In the genomic region with DNA sequence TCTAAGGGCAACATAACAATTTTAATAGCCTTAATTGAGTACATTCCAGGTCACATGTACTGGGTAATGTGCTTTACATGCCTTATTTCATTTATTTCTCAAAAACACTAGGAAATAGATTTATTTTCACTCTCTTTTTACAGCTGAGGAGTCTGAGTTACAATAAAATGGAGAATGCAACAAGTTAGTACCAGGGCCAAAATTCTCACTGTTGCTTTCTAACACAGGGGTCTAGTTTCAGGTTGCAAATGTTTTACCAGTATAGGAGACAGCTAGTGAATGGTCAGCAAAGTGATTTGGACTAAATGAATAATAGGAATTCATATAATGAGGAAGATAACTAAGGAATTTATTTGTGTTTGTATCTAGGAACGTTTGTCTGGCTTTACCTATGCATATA, we compare ENCODE assay signal across 26 cellular contexts.
"Had no signal": no experiment of that assay in that cellular context is flagged by ENCODE, and none has a peak within 500 bp of the region (broad histone marks: within the 10 kb centered on the region; RNA-seq: fewer than 3 reads in every experiment).

No MANE protein-coding gene starts in this region.

- H3K4me3 ChIP-seq: left ventricle myocardium inferior, lung, mucosa of descending colon, pancreas, prostate gland, skin epidermis, suprapubic skin, thoracic aorta, tibial artery, uterus had no signal

- H3K4me1 ChIP-seq: left ventricle myocardium inferior, prostate gland, suprapubic skin, tibial artery, uterus had no signal

- H3K27me3 Mint-ChIP-seq: naive thymus-derived CD4-positive, alpha-beta T cell; natural killer cell treated with Interleukin-12 subunit alpha and Interleukin-12 subunit beta and Interleukin-15 and Interleukin-18, amount 100 ng/mL, for 72 hours; stimulated activated naive CD8-positive, alpha-beta T cell treated with anti-CD3 and anti-CD28 coated beads, Interleukin-15, Interleukin-2, amounts not matched to agents 100 ng/mL and 50 ng/mL, for 24 hours; type B pancreatic cell had no signal

- DNase-seq: hypothalamus; islet precursor cell; left ventricle myocardium inferior; mesendoderm; midbrain; mucosa of descending colon; naive thymus-derived CD4-positive, alpha-beta T cell; pancreas; posterior cingulate gyrus; retina; right cardiac atrium; stimulated activated CD4-positive, alpha-beta T cell treated with anti-CD3 and anti-CD28 coated beads, Interleukin-12 subunit alpha, Interleukin-12 subunit beta, amount 100 ng/mL, for 4 hours; stimulated activated CD4-positive, alpha-beta T cell treated with anti-CD3 and anti-CD28 coated beads, Interleukin-15, amount 100 ng/mL, for 24 hours; stimulated activated CD4-positive, alpha-beta T cell treated with anti-CD3 and anti-CD28 coated beads, Interleukin-2, amount 100 ng/mL, for 24 hours; stimulated activated CD4-positive, alpha-beta T cell treated with anti-CD3 and anti-CD28 coated beads, Interleukin-4, amount 100 ng/mL, for 1 hour; stimulated activated naive CD4-positive, alpha-beta T cell; tibial artery; uterus had no signal

- H3K9me3 Mint-ChIP-seq: stimulated activated naive CD8-positive, alpha-beta T cell treated with anti-CD3 and anti-CD28 coated beads, Interleukin-15, Interleukin-2, amounts not matched to agents 100 ng/mL and 50 ng/mL, for 24 hours; type B pancreatic cell had no signal

- H3K4me3 Mint-ChIP-seq: naive thymus-derived CD4-positive, alpha-beta T cell; natural killer cell treated with Interleukin-12 subunit alpha and Interleukin-12 subunit beta and Interleukin-15 and Interleukin-18, amount 100 ng/mL, for 72 hours; stimulated activated naive CD8-positive, alpha-beta T cell treated with anti-CD3 and anti-CD28 coated beads, Interleukin-15, Interleukin-2, amounts not matched to agents 100 ng/mL and 50 ng/mL, for 24 hours; type B pancreatic cell had no signal

- H3K4me1 Mint-ChIP-seq: naive thymus-derived CD4-positive, alpha-beta T cell had no signal

- H3K27ac Mint-ChIP-seq: naive thymus-derived CD4-positive, alpha-beta T cell; natural killer cell treated with Interleukin-12 subunit alpha and Interleukin-12 subunit beta and Interleukin-15 and Interleukin-18, amount 100 ng/mL, for 72 hours; stimulated activated naive CD8-positive, alpha-beta T cell treated with anti-CD3 and anti-CD28 coated beads, Interleukin-15, Interleukin-2, amounts not matched to agents 100 ng/mL and 50 ng/mL, for 24 hours; type B pancreatic cell had no signal

- H3K9me3 ChIP-seq: left ventricle myocardium inferior, mucosa of descending colon, pancreas, prostate gland, suprapubic skin, thoracic aorta, tibial artery, uterus had no signal

- H3K27me3 ChIP-seq: pancreas, suprapubic skin, tibial artery, uterus had no signal

- H3K36me3 ChIP-seq: left ventricle myocardium inferior, pancreas, prostate gland, suprapubic skin, thoracic aorta, tibial artery, uterus had no signal

- H3K27ac ChIP-seq: left ventricle myocardium inferior, pancreas, prostate gland, skin epidermis, suprapubic skin, thoracic aorta, tibial artery, uterus had no signal

- H3K36me3 Mint-ChIP-seq: naive thymus-derived CD4-positive, alpha-beta T cell; natural killer cell treated with Interleukin-12 subunit alpha and Interleukin-12 subunit beta and Interleukin-15 and Interleukin-18, amount 100 ng/mL, for 72 hours; type B pancreatic cell had no signal
